Comparison of ENCODE assay signal across 8 cellular contexts in genomic region chr2:190881480-190882326, GRCh38. TPM values are rescaled to one million over a fixed set of nuclear protein-coding genes. Genes with fewer than 3 reads are reported as not detected.
DNase-seq lines count a peak whose midpoint lies in the region; ATAC-seq and TF ChIP-seq lines count a peak whose summit lies in the region.

No MANE protein-coding gene starts in this region.

- ATAC-seq in GM21381 (IDR thresholded peaks at IDR 0.05; ENCODE audit: unreplicated experiment) = peak; percentile 50
- peak; percentile 63 for ATAC-seq in stimulated activated effector memory CD8-positive, alpha-beta T cell treated with anti-CD3 and anti-CD28 coated beads, Interleukin-12 subunit alpha, Interleukin-12 subunit beta, amount 100 ng/mL, for 72 hours

- 0 to 1% methylated on average over 39 to 56 of the region's 56 CpGs for WGBS in esophagus, 2 donors

- peak overlapping the region; percentile 93 for H3K4me2 ChIP-seq in OCI-LY3 (ENCODE audit: low read length)

- no peak for TF ChIP-seq CTCF in OCI-LY3 (IDR thresholded peaks at IDR 0.05; ENCODE audit: low read depth, low read length)

- H3K4me1 ChIP-seq in OCI-LY3 (ENCODE audit: low read length) = peaks cover 37% of the 10 kb centered on the region
- no peaks in the 10 kb centered on the region for H3K4me1 ChIP-seq in esophagus (ENCODE audit: control insufficient read depth in 2 of 2, insufficient read depth in 2 of 2, low read length in 1 of 2)

- peak overlapping the region; percentile 91 for H3K9ac ChIP-seq in OCI-LY3 (ENCODE audit: low read length)

- in situ Hi-C loops in Caki2 (cut with HindIII; ENCODE audit: low pct_unique_long_range_greater_than_20kb, low sequenced_read_pairs) = no loop called here

- H3K36me3 ChIP-seq in OCI-LY3 (replicated peaks; ENCODE audit: low read depth, low read length) (peaks cover 32% of the 10 kb centered on the region), esophagus (ENCODE audit: control insufficient read depth in 2 of 2, insufficient read depth in 2 of 2, low read length in 1 of 2) (no peaks in the 10 kb centered on the region)

- H3K27me3 ChIP-seq in OCI-LY3 (ENCODE audit: low read depth, low read length) (no peaks in the 10 kb centered on the region), esophagus (ENCODE audit: control insufficient read depth in 1 of 2, insufficient read depth in 2 of 2, low read length in 2 of 2) (no peaks in the 10 kb centered on the region)

- no peaks in the 10 kb centered on the region for H3K9me3 Mint-ChIP-seq in stimulated activated effector memory CD8-positive, alpha-beta T cell treated with anti-CD3 and anti-CD28 coated beads, Interleukin-12 subunit alpha, Interleukin-12 subunit beta, amount 100 ng/mL, for 72 hours

- H3K27ac ChIP-seq in OCI-LY3 (ENCODE audit: low read length) (peak overlapping the region; percentile 96), esophagus (ENCODE audit: low read depth in 2 of 2, low read length in 1 of 2) (peak overlapping the region; percentile 96 to 97)

- peaks cover 67% of the 10 kb centered on the region for H3K36me3 Mint-ChIP-seq in stimulated activated effector memory CD8-positive, alpha-beta T cell treated with anti-CD3 and anti-CD28 coated beads, Interleukin-12 subunit alpha, Interleukin-12 subunit beta, amount 100 ng/mL, for 72 hours

- H3K4me3 ChIP-seq in OCI-LY3 (ENCODE audit: low read length) = peak overlapping the region; percentile 80
- H3K4me3 ChIP-seq in esophagus (ENCODE audit: low read depth in 1 of 2, low read length in 2 of 2) = peak overlapping the region; percentile 72 to 88

- peak overlapping the region; percentile 100 for H3K27ac Mint-ChIP-seq in stimulated activated effector memory CD8-positive, alpha-beta T cell treated with anti-CD3 and anti-CD28 coated beads, Interleukin-12 subunit alpha, Interleukin-12 subunit beta, amount 100 ng/mL, for 72 hours

- peaks cover 29% of the 10 kb centered on the region for H4K20me1 ChIP-seq in OCI-LY3 (ENCODE audit: insufficient read depth, low read length)

- H3K9me3 ChIP-seq in OCI-LY3 (ENCODE audit: insufficient read depth, low read length) = no peaks in the 10 kb centered on the region
- H3K9me3 ChIP-seq in esophagus (ENCODE audit: control insufficient read depth in 2 of 2, insufficient read depth in 1 of 2, low read depth in 1 of 2, low read length in 1 of 2) = no peaks in the 10 kb centered on the region

- DNase-seq in Caki2 (ENCODE audit: low read depth) (peak; percentile 81), HUDEP-2 (lab: John Stamatoyannopoulos, UW; ENCODE audit: unreplicated experiment in 76 of 76) (peak in 74 of 76 experiments; percentile 6 to 76 (median 52)), activated T-cell treated with anti-CD3 and anti-CD28 coated beads for 4 hours (peak; percentile 65), myocyte (ENCODE audit: low read depth) (peak; percentile 80)
- peak; percentile 68 to 87 for DNase-seq in stimulated activated effector memory CD8-positive, alpha-beta T cell treated with anti-CD3 and anti-CD28 coated beads, Interleukin-12 subunit alpha, Interleukin-12 subunit beta, amount 100 ng/mL, for 72 hours (ENCODE audit: low spot score in 2 of 2)

- H3K79me2 ChIP-seq in OCI-LY3 (ENCODE audit: low read length) = peaks cover 65% of the 10 kb centered on the region

- H2AFZ ChIP-seq in OCI-LY3 (ENCODE audit: low read depth, low read length) = no peak overlapping the region

- H3K4me3 Mint-ChIP-seq in stimulated activated effector memory CD8-positive, alpha-beta T cell treated with anti-CD3 and anti-CD28 coated beads, Interleukin-12 subunit alpha, Interleukin-12 subunit beta, amount 100 ng/mL, for 72 hours = peak overlapping the region; percentile 95

- H3K4me1 Mint-ChIP-seq in stimulated activated effector memory CD8-positive, alpha-beta T cell treated with anti-CD3 and anti-CD28 coated beads, Interleukin-12 subunit alpha, Interleukin-12 subunit beta, amount 100 ng/mL, for 72 hours = peaks cover 24% of the 10 kb centered on the region

RNA-seq across cellular contexts. Expression of gene GLS, which starts 1.1 kb away (rescaled TPM):
- 270 and 324 TPM in 2 replicates for total RNA-seq in Caki2 (2014; rRNA removed; shearing (Covaris generic); ENCODE audit: low replicate concordance)
- 1 to 10 TPM; 8.5 to 9.4 TPM for polyA plus RNA-seq in esophagus
- total RNA-seq in myocyte = 229 and 252 TPM in 2 replicates
- polyA plus RNA-seq in myocyte (2012) = 210 TPM

Comparison
In these comparisons a context has a peak if more than half of its experiments do, and no peak if none do; other contexts are left out.
1. Peak in every context shown above with its lines: DNase-seq, ATAC-seq, H3K4me3 ChIP-seq and H3K27ac ChIP-seq.